Comparison of ENCODE assay signal across 8 cellular contexts in the genomic region with DNA sequence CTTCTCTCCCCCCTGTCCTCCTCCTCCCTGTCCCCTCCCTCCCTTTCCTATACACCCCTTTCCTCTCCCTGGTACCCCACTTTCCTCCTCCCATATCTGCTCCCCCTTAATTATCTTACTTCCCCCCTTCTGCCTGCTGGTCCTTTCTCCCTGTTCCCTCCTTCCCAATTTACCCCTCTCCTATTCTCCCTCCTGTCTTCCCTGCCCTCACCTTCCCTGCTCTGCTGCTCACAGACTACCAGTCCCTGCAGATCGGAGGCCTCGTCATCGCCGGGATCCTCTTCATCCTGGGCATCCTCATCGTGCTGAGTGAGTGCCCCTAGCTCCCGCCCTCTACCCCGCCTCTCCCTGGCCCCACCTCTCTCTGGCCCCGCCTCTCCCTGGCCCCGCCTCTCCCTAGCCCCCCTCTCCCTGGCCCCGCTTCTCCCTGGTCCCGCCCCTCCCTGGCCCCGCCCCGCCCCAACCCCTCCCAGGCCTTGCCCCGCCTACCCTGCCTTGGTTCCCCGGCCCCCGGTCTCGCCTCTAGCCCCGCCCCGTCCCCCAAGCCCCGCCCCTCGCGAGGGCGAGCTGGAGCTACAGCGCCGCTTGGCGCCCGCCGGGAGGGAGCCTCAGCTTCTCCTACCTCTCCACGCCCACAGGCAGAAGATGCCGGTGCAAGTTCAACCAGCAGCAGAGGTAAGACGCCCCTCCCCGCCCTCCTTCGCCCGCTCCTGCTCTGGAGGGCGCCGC. TPM values are rescaled to one million over a fixed set of nuclear protein-coding genes. Genes with fewer than 3 reads are reported as not detected.
DNase-seq lines count a peak whose midpoint lies in the region; ATAC-seq and TF ChIP-seq lines count a peak whose summit lies in the region.

No MANE protein-coding gene starts in this region.

- H3K27ac ChIP-seq in prostate gland (peak overlapping the region; percentile 64 to 71), upper lobe of left lung (peak overlapping the region; percentile 64 to 87 (median 76))

- no peak for TF ChIP-seq EP300 in upper lobe of left lung (IDR thresholded peaks at IDR 0.05)

- H3K4me3 ChIP-seq in BJ (ENCODE audit: low read depth, low read length) (no peak overlapping the region), Loucy (ENCODE audit: low read length, poor library complexity, severe bottlenecking) (no peak overlapping the region), prostate gland (no peak overlapping the region), upper lobe of left lung (peak overlapping the region in 3 of 4 donors; percentile 20 to 40 (median 38))

- intact Hi-C loops in left ventricle myocardium superior (cut with micrococcal nuclease): no loop called here
- intact Hi-C loops in prostate gland (cut with DNase I): loop anchor here (5.0 kb wide), 1 partner anchor 126 kb away; a partner anchor contains a TSS

- H3K9ac ChIP-seq in Loucy (ENCODE audit: low read depth, low read length, poor library complexity, severe bottlenecking): no peak overlapping the region

- no peaks in the 10 kb centered on the region for H3K9me2 ChIP-seq in Loucy (replicated peaks; ENCODE audit: low read depth, low read length)

- H3K9me3 ChIP-seq in Loucy (ENCODE audit: insufficient read depth, low read depth, low read length): no peaks in the 10 kb centered on the region
- H3K9me3 ChIP-seq in prostate gland: no peaks in the 10 kb centered on the region
- no peaks in the 10 kb centered on the region for H3K9me3 ChIP-seq in upper lobe of left lung

- H3K27me3 ChIP-seq in BJ (ENCODE audit: control insufficient read depth, insufficient read depth, low read length) (peaks cover 2% of the 10 kb centered on the region), Loucy (ENCODE audit: insufficient read depth, low read length, poor library complexity, severe bottlenecking) (no peaks in the 10 kb centered on the region), prostate gland (replicated peaks; ENCODE audit: insufficient read depth) (no peaks in the 10 kb centered on the region), upper lobe of left lung (peaks cover 0 to 13% (median 4%) of the 10 kb centered on the region in 4 donors)

- H3K4me1 ChIP-seq in Loucy (ENCODE audit: insufficient read depth, low read length, poor library complexity, severe bottlenecking) (peaks cover 9% of the 10 kb centered on the region), prostate gland (replicated peaks) (peaks cover 15% of the 10 kb centered on the region), upper lobe of left lung (peaks cover 26 to 35% (median 30%) of the 10 kb centered on the region in 4 donors)

- POLR2A ChIA-PET in BJ (lab: Charles Lee): interaction anchor here (0.6 to 0.8 kb wide), 3 partner anchors 17 to 127 kb away, joined by 7 to 18 read pairs (median 14); no protein-coding TSS in a partner anchor

- ATAC-seq in GM21360 (IDR thresholded peaks at IDR 0.05; ENCODE audit: unreplicated experiment) (peak; percentile 48), left ventricle myocardium superior (peak; percentile 65), upper lobe of left lung (ENCODE audit: low FRiP score in 2 of 2) (peak; percentile 91)

- CTCF ChIA-PET in BJ (lab: Yijun Ruan, JAX): interaction anchor here (0.9 to 4.8 kb wide), 18 partner anchors 12 to 354 kb away, joined by 3 to 41 read pairs (median 6); a partner anchor contains a TSS

- H4K20me1 ChIP-seq in Loucy (ENCODE audit: insufficient read depth, low read length, poor library complexity, severe bottlenecking): no peaks in the 10 kb centered on the region

- H3K79me2 ChIP-seq in Loucy (ENCODE audit: insufficient read depth, low read length): no peaks in the 10 kb centered on the region

- TF ChIP-seq POLR2A in prostate gland (IDR thresholded peaks at IDR 0.05) (peak; percentile 31), upper lobe of left lung (IDR thresholded peaks at IDR 0.05) (peak in 1 of 4 donors; percentile 54)

- H2AFZ ChIP-seq in Loucy (ENCODE audit: low read length): no peak overlapping the region

- no peaks in the 10 kb centered on the region for H3F3A ChIP-seq in Loucy (ENCODE audit: low read depth)

- no peaks in the 10 kb centered on the region for H3K36me3 ChIP-seq in BJ (ENCODE audit: control insufficient read depth, insufficient read depth, low read length)
- H3K36me3 ChIP-seq in Loucy (ENCODE audit: insufficient read depth, low read length): no peaks in the 10 kb centered on the region
- no peaks in the 10 kb centered on the region for H3K36me3 ChIP-seq in prostate gland
- no peaks in the 10 kb centered on the region for H3K36me3 ChIP-seq in upper lobe of left lung

- peak overlapping the region; percentile 58 for H3K4me2 ChIP-seq in Loucy (ENCODE audit: low read depth, low read length, poor library complexity, severe bottlenecking)

- DNase-seq in BJ (ENCODE audit: low read depth) (no peak), T-helper 2 cell (peak; percentile 88 to 97 (median 96)), amniotic stem cell (lab: John Stamatoyannopoulos, UW) (peak; percentile 72), left ventricle myocardium superior (peak; percentile 95), prostate gland (ENCODE audit: low spot score) (peak; percentile 89), upper lobe of left lung (peak; percentile 96 to 99)

- WGBS in prostate gland: 1% methylated on average over 17 of the region's 36 CpGs
- 1 to 13% methylated on average over 7 to 21 of the region's 36 CpGs for WGBS in upper lobe of left lung, 2 donors

- peak; percentile 72 for TF ChIP-seq CTCF in BJ (IDR thresholded peaks at IDR 0.05; ENCODE audit: insufficient read depth, low read depth, low read length)
- TF ChIP-seq CTCF in Loucy (conservative IDR thresholded peaks at IDR 0.05; ENCODE audit: low read length): peak; percentile 57
- peak in 3 of 4 experiments; percentile 52 to 62 (median 56) for TF ChIP-seq CTCF in prostate gland (IDR thresholded peaks at IDR 0.05)
- peak; percentile 32 to 56 (median 52) for TF ChIP-seq CTCF in upper lobe of left lung (IDR thresholded peaks at IDR 0.05)

RNA-seq across cellular contexts. Expression of a gene that starts 2.0 kb away (rescaled TPM):
- 0.10 TPM in 1 of 2 replicates, not detected in the other for polyA plus RNA-seq in BJ (2011; rRNA removed)
- polyA minus RNA-seq in BJ (2011; rRNA and poly(A)+ RNA removed): not detected in 2 replicates
- total RNA-seq in left ventricle myocardium superior (not detected), prostate gland (not detected), upper lobe of left lung (under 1 TPM in 1 of 6 donors, not detected in 5; 0.34 TPM)

RNA-seq across cellular contexts. Expression of a gene that starts 2.4 kb away (rescaled TPM):
- polyA plus RNA-seq in BJ (2011; rRNA removed): 3.8 and 4.0 TPM in 2 replicates
- polyA minus RNA-seq in BJ (2011; rRNA and poly(A)+ RNA removed): 1.8 and 2.3 TPM in 2 replicates
- total RNA-seq in left ventricle myocardium superior (489 TPM), prostate gland (10 to 100 TPM; 15.9 to 30.6 TPM), upper lobe of left lung (10 to 100 TPM in 4 of 6 donors, 1 to 10 TPM in 2; 3.8 to 64.9 (median 25.2) TPM)

RNA-seq across cellular contexts. Expression of a gene that starts 6.2 kb away (rescaled TPM):
- polyA plus RNA-seq in BJ (2011; rRNA removed): 0.17 and 0.25 TPM in 2 replicates
- polyA minus RNA-seq in BJ (2011; rRNA and poly(A)+ RNA removed): not detected in 2 replicates
- total RNA-seq in left ventricle myocardium superior (9.0 TPM), prostate gland (10 to 100 TPM in 1 of 2 donors, 1 to 10 TPM in 1; 9.1 to 16.3 TPM), upper lobe of left lung (10 to 100 TPM in 2 of 6 donors, 1 to 10 TPM in 4; 3.3 to 25.3 (median 7.1) TPM)

RNA-seq across cellular contexts. Expression of a gene that starts 13.5 kb away (rescaled TPM):
- polyA plus RNA-seq in BJ (2011; rRNA removed): 248 and 332 TPM in 2 replicates
- polyA minus RNA-seq in BJ (2011; rRNA and poly(A)+ RNA removed): 323 and 327 TPM in 2 replicates
- total RNA-seq in left ventricle myocardium superior (21.2 TPM), prostate gland (10 to 100 TPM; 18.8 to 43.2 TPM), upper lobe of left lung (100 to 1,000 TPM in 2 of 6 donors, 10 to 100 TPM in 4; 40.4 to 153 (median 91.8) TPM)

RNA-seq across cellular contexts. Expression of a gene that starts 25.4 kb away (rescaled TPM):
- not detected in 2 replicates for polyA plus RNA-seq in BJ (2011; rRNA removed)
- polyA minus RNA-seq in BJ (2011; rRNA and poly(A)+ RNA removed): not detected in 2 replicates
- 3.1 TPM for total RNA-seq in left ventricle myocardium superior
- total RNA-seq in prostate gland: 1,000 to 10,000 TPM in 1 of 2 donors, 100 to 1,000 TPM in 1; 365 to 1,352 TPM
- 100 to 1,000 TPM in 5 of 6 donors, 10 to 100 TPM in 1; 94.3 to 236 (median 195) TPM for total RNA-seq in upper lobe of left lung

Comparison
In these comparisons a context has a peak if more than half of its experiments do, and no peak if none do; other contexts are left out.
1. H3K4me3 ChIP-seq: peak in upper lobe of left lung (3 of 4); none in BJ (single experiment), Loucy (single experiment) and prostate gland (0 of 2).
2. Peak in every context shown above with its lines, with median percentiles within 50 percentile points of each other: CTCF ChIP-seq and ATAC-seq.